In genomic region chr6:29858006-29858405, GRCh38 we compare ENCODE assay signal across 11 cellular contexts. TPM values are rescaled to one million over a fixed set of nuclear protein-coding genes. Genes with fewer than 3 reads are reported as not detected.
"Had no signal": no experiment of that assay in that cellular context is flagged by ENCODE, and none has a peak within 500 bp of the region (broad histone marks: within the 10 kb centered on the region; RNA-seq: fewer than 3 reads in every experiment).

No MANE protein-coding gene starts in this region.

- H3K9me3 Mint-ChIP-seq: GM23338, H9, HFFc6 had no signal

- H3K27ac ChIP-seq: GM23248 had no signal

- DNase-seq: GM23248, GOT3, H7, H9, HCEC 1CT, HFFc6 had no signal

- H3K27ac Mint-ChIP-seq: GM23338, H9, HFFc6 had no signal

- H3K4me2 ChIP-seq: GM23338 had no signal

- H3K4me1 ChIP-seq: HAP-1 had no signal

- H3K4me1 Mint-ChIP-seq: GM23338, H9 had no signal

- H2AFZ ChIP-seq: GM23248, GM23338 had no signal

- H3K9ac ChIP-seq: GM23248 had no signal

- H3K4me3 ChIP-seq: GM23248, GM23338, HAP-1 had no signal

- H3K9me3 ChIP-seq: HAP-1 had no signal

- FAIRE-seq: H1, H54 had no signal

- H3K4me3 Mint-ChIP-seq: GM23338, H9, HFFc6 had no signal

- H3K36me3 ChIP-seq: HAP-1 had no signal

RNA-seq across cellular contexts. Expression of gene HLA-G, which starts 30.4 kb away (rescaled TPM):
- total RNA-seq: GM23248, H4 had no signal
